In genomic region chr16:3328643-3329042, GRCh38 we compare ENCODE assay signal across 17 cellular contexts. TPM values are rescaled to one million over a fixed set of nuclear protein-coding genes. Genes with fewer than 3 reads are reported as not detected.
DNase-seq lines count a peak whose midpoint lies in the region; ATAC-seq and TF ChIP-seq lines count a peak whose summit lies in the region.
"Had no signal": no experiment of that assay in that cellular context is flagged by ENCODE, and none has a peak within 500 bp of the region (broad histone marks: within the 10 kb centered on the region; RNA-seq: fewer than 3 reads in every experiment).

No MANE protein-coding gene starts in this region.

- TF ChIP-seq CTCF in liver (IDR thresholded peaks at IDR 0.05; ENCODE audit: low read depth, low read length, missing input control) = no peak

- H3K4me3 ChIP-seq in duodenal mucosa (ENCODE audit: low read depth in 1 of 2, low read length in 2 of 2) = peak overlapping the region in 1 of 2 donors; percentile 24
- H3K4me3 ChIP-seq in liver (ENCODE audit: low read depth in 1 of 3, low read length in 3 of 3) = peak overlapping the region in 1 of 3 donors; percentile 14
- H3K4me3 ChIP-seq: A549, HAP-1 had no signal

- H3K9me3 ChIP-seq in duodenal mucosa (ENCODE audit: control insufficient read depth in 1 of 2, low read length in 2 of 2) (peaks cover 7 to 13% of the 10 kb centered on the region in 2 donors), liver (ENCODE audit: control insufficient read depth in 4 of 4, low read length in 3 of 4) (peaks cover 7 to 18% (median 10%) of the 10 kb centered on the region in 4 donors)
- H3K9me3 ChIP-seq: BE2C, HAP-1 had no signal

- POLR2A ChIA-PET in HEK293T (lab: Yijun Ruan, JAX) = no interaction called here

- H3K27ac ChIP-seq in duodenal mucosa (ENCODE audit: low read depth, low read length) (peak overlapping the region; percentile 6), liver (ENCODE audit: low read depth in 1 of 2, low read length in 2 of 2) (no peak overlapping the region)
- H3K27ac ChIP-seq: A549, C4-2B had no signal

- ATAC-seq in GM21619 (IDR thresholded peaks at IDR 0.05; ENCODE audit: unreplicated experiment) = no peak
- ATAC-seq: A549 had no signal

- H3K9ac ChIP-seq in duodenal mucosa (ENCODE audit: low read depth in 1 of 2, low read length in 2 of 2) (no peak overlapping the region), liver (ENCODE audit: low read depth in 1 of 2, low read length in 2 of 2) (no peak overlapping the region)

- peaks cover 8 to 14% of the 10 kb centered on the region in 2 donors for H3K4me1 ChIP-seq in duodenal mucosa (ENCODE audit: control insufficient read depth in 1 of 2, insufficient read depth in 2 of 2, low read length in 2 of 2)
- H3K4me1 ChIP-seq in liver (ENCODE audit: control insufficient read depth in 4 of 4, insufficient read depth in 4 of 4, low read length in 3 of 4) = no peaks in the 10 kb centered on the region
- H3K4me1 ChIP-seq: A549, BE2C, HAP-1 had no signal

- H3K27me3 ChIP-seq in duodenal mucosa (ENCODE audit: control insufficient read depth in 1 of 2, insufficient read depth in 2 of 2, low read length in 2 of 2) (no peaks in the 10 kb centered on the region), liver (ENCODE audit: control insufficient read depth in 4 of 4, insufficient read depth in 4 of 4, low read length in 3 of 4) (no peaks in the 10 kb centered on the region)

- WGBS in liver = 13% methylated on average over 2 of the region's 2 CpGs

- no peak for TF ChIP-seq RAD21 in liver (IDR thresholded peaks at IDR 0.05)

- CTCF ChIA-PET in HEK293T (lab: Yijun Ruan, JAX) = interaction anchor here (0.6 kb wide), 1 partner anchor 610 kb away, joined by 3 read pairs; no protein-coding TSS in a partner anchor

- H3K36me3 ChIP-seq in duodenal mucosa (ENCODE audit: control insufficient read depth in 1 of 2, insufficient read depth in 2 of 2, low read length in 2 of 2) = no peaks in the 10 kb centered on the region
- H3K36me3 ChIP-seq in liver (ENCODE audit: control insufficient read depth in 4 of 4, insufficient read depth in 3 of 4, low read depth in 1 of 4, low read length in 3 of 4) = no peaks in the 10 kb centered on the region
- H3K36me3 ChIP-seq: BE2C, HAP-1 had no signal

- DNase-seq in LoVo (ENCODE audit: low spot score) (peak; percentile 39), SW 1271 (lab: John Stamatoyannopoulos, UW) (no peak), HEK293T (ENCODE audit: extremely low spot score) (no peak)
- DNase-seq in activated T-cell treated with anti-CD3 and anti-CD28 coated beads, Interleukin-2, amount 50 U/mL, for 48 hours = no peak
- DNase-seq: BE2C; CD4-positive, alpha-beta memory T cell; COR-L47; DND-41; GDM1 had no signal

TF ChIP-seq in liver, 16 proteins besides CTCF, POLR2A, EP300 and RAD21:
- TF ChIP-seq FOXA2 (IDR thresholded peaks at IDR 0.05) (no peak), YY1 (IDR thresholded peaks at IDR 0.05) (no peak), TAF1 (conservative IDR thresholded peaks at IDR 0.05) (no peak), GABPA (IDR thresholded peaks at IDR 0.05 in 1 of 2, conservative IDR thresholded peaks at IDR 0.05 in 1 of 2) (no peak), HNF4A (conservative IDR thresholded peaks at IDR 0.05) (peak; percentile 29 to 57), ZBTB33 (IDR thresholded peaks at IDR 0.05) (no peak), MAX (IDR thresholded peaks at IDR 0.05) (no peak)

TF ChIP-seq in HEK293T, 16 proteins besides CTCF, POLR2A, EP300 and RAD21:
- TF ChIP-seq HDGF (IDR thresholded peaks at IDR 0.05; ENCODE audit: borderline replicate concordance) (no peak), ARNT (IDR thresholded peaks at IDR 0.05) (no peak), NFRKB (IDR thresholded peaks at IDR 0.05) (no peak), L3MBTL2 (conservative IDR thresholded peaks at IDR 0.05) (no peak), FOXK2 (IDR thresholded peaks at IDR 0.05) (no peak), FOXA1 (IDR thresholded peaks at IDR 0.05) (no peak), ELF4 (IDR thresholded peaks at IDR 0.05) (no peak), CTBP1 (IDR thresholded peaks at IDR 0.05; ENCODE audit: borderline replicate concordance) (no peak), ZNF384 (IDR thresholded peaks at IDR 0.05) (no peak), PKNOX1 (IDR thresholded peaks at IDR 0.05) (no peak), FOXM1 (IDR thresholded peaks at IDR 0.05; ENCODE audit: borderline replicate concordance) (no peak), TARDBP (IDR thresholded peaks at IDR 0.05) (no peak), SP1 (IDR thresholded peaks at IDR 0.05) (no peak), SUZ12 (IDR thresholded peaks at IDR 0.05) (no peak), BHLHE40 (IDR thresholded peaks at IDR 0.05; ENCODE audit: borderline replicate concordance) (no peak)

RNA-seq across cellular contexts. Expression of gene ZNF75A, which starts 23.3 kb away (rescaled TPM):
- 10 to 100 TPM; 11.0 to 17.2 TPM for total RNA-seq in liver
- polyA plus RNA-seq in liver = 1 to 10 TPM; 4.9 to 8.6 TPM

RNA-seq across cellular contexts. Expression of gene TIGD7, which starts 23.4 kb away (rescaled TPM):
- 1 to 10 TPM; 1.8 to 2.6 TPM for total RNA-seq in liver
- under 1 TPM; 0.58 to 0.71 TPM for polyA plus RNA-seq in liver
- total RNA-seq: HT-29 had no signal

RNA-seq across cellular contexts. Expression of gene OR2C1, which starts 27.0 kb away (rescaled TPM):
- under 1 TPM; 0.08 to 0.19 TPM for total RNA-seq in liver
- not detected for polyA plus RNA-seq in liver
- total RNA-seq: CD4-positive, alpha-beta memory T cell; H1; HT-29 had no signal
- polyA plus RNA-seq: A549, H1 had no signal

RNA-seq across cellular contexts. Expression of gene ZNF263, which starts 45.4 kb away (rescaled TPM):
- total RNA-seq in liver = 10 to 100 TPM; 17.2 to 27.3 TPM
- polyA plus RNA-seq in liver = 1 to 10 TPM; 6.3 to 9.4 TPM
